20 cellular contexts compared by ENCODE assay signal in genomic region chr9:112006361-112007020, GRCh38.
A peak's percentile ranks its signal among the peaks of the same experiment; 100 is the strongest.
DNase-seq lines count a peak whose midpoint lies in the region; ATAC-seq, FAIRE-seq and TF ChIP-seq lines count a peak whose summit lies in the region.
"Had no signal": no experiment of that assay in that cellular context is flagged by ENCODE, and none has a peak within 500 bp of the region (broad histone marks: within the 10 kb centered on the region; RNA-seq: fewer than 3 reads in every experiment).

No MANE protein-coding gene starts in this region.

- no peaks in the 10 kb centered on the region for H3K9me3 Mint-ChIP-seq in astrocyte (ENCODE audit: unreplicated experiment)
- H3K9me3 Mint-ChIP-seq in stimulated activated memory B cell treated with anti-CD40 and anti-IgM and Interleukin-4, amounts not matched to agents 10 μg/mL and 1 μg/mL and 100 μg/mL, for 72 hours, result no peaks in the 10 kb centered on the region

- H4K20me1 ChIP-seq in astrocyte (ENCODE audit: insufficient read depth, low read length), result no peaks in the 10 kb centered on the region

- no peak for FAIRE-seq in astrocyte (lab: Jason Lieb, UNC)
- FAIRE-seq: D721Med, G401.6, GM12891, GM19239 had no signal

- no peaks in the 10 kb centered on the region for H3K36me3 ChIP-seq in astrocyte (ENCODE audit: insufficient read depth, low read length)

- no peak for TF ChIP-seq CTCF in astrocyte (IDR thresholded peaks at IDR 0.05; ENCODE audit: insufficient read depth, low read depth, low read length)

- no peaks in the 10 kb centered on the region for H3K79me2 ChIP-seq in astrocyte (ENCODE audit: insufficient read depth, low read length)

- no peaks in the 10 kb centered on the region for H3K27me3 Mint-ChIP-seq in astrocyte (ENCODE audit: low read depth, unreplicated experiment)
- no peaks in the 10 kb centered on the region for H3K27me3 Mint-ChIP-seq in stimulated activated memory B cell treated with anti-CD40 and anti-IgM and Interleukin-4, amounts not matched to agents 10 μg/mL and 1 μg/mL and 100 μg/mL, for 72 hours
- H3K27me3 Mint-ChIP-seq: B cell; CD4-positive, alpha-beta memory T cell had no signal

- H3K4me3 Mint-ChIP-seq in astrocyte (ENCODE audit: unreplicated experiment), result no peak overlapping the region
- H3K4me3 Mint-ChIP-seq in stimulated activated memory B cell treated with anti-CD40 and anti-IgM and Interleukin-4, amounts not matched to agents 10 μg/mL and 1 μg/mL and 100 μg/mL, for 72 hours, result no peak overlapping the region
- H3K4me3 Mint-ChIP-seq: B cell; CD4-positive, alpha-beta memory T cell had no signal

- no peaks in the 10 kb centered on the region for H3K27me3 ChIP-seq in astrocyte (ENCODE audit: insufficient read depth, low read length)

- H3K27ac Mint-ChIP-seq in astrocyte (ENCODE audit: unreplicated experiment), result no peak overlapping the region
- H3K27ac Mint-ChIP-seq in stimulated activated memory B cell treated with anti-CD40 and anti-IgM and Interleukin-4, amounts not matched to agents 10 μg/mL and 1 μg/mL and 100 μg/mL, for 72 hours, result peak overlapping the region; percentile 77
- H3K27ac Mint-ChIP-seq: B cell had no signal

- peaks cover 3% of the 10 kb centered on the region for H3K4me1 ChIP-seq in astrocyte (ENCODE audit: insufficient read depth, low read length)

- no peaks in the 10 kb centered on the region for H3K9me3 ChIP-seq in astrocyte (ENCODE audit: insufficient read depth, low read depth, low read length)
- H3K9me3 ChIP-seq: SK-N-SH had no signal

- no peak overlapping the region for H3K9ac ChIP-seq in astrocyte (ENCODE audit: low read length)
- H3K9ac ChIP-seq: GM23248, SK-N-SH had no signal

- H3K36me3 Mint-ChIP-seq in astrocyte (ENCODE audit: low read depth, unreplicated experiment), result no peaks in the 10 kb centered on the region
- H3K36me3 Mint-ChIP-seq in stimulated activated memory B cell treated with anti-CD40 and anti-IgM and Interleukin-4, amounts not matched to agents 10 μg/mL and 1 μg/mL and 100 μg/mL, for 72 hours, result no peaks in the 10 kb centered on the region
- H3K36me3 Mint-ChIP-seq: CD4-positive, alpha-beta memory T cell had no signal

- H3K4me2 ChIP-seq in astrocyte (ENCODE audit: low read length), result no peak overlapping the region
- H3K4me2 ChIP-seq: PC-9, SK-N-SH had no signal

- H2AFZ ChIP-seq in astrocyte (ENCODE audit: low read depth, low read length), result peak overlapping the region; percentile 5
- H2AFZ ChIP-seq: GM23248, PC-9 had no signal

- no peak overlapping the region for H3K4me3 ChIP-seq in astrocyte (ENCODE audit: insufficient read depth, low read depth, low read length)
- H3K4me3 ChIP-seq: GM23248, PC-9 had no signal

- H3K4me1 Mint-ChIP-seq in astrocyte (ENCODE audit: low read depth, unreplicated experiment), result peaks cover 16% of the 10 kb centered on the region
- H3K4me1 Mint-ChIP-seq in stimulated activated memory B cell treated with anti-CD40 and anti-IgM and Interleukin-4, amounts not matched to agents 10 μg/mL and 1 μg/mL and 100 μg/mL, for 72 hours, result peaks cover 62% of the 10 kb centered on the region

- ATAC-seq in left lobe of liver, result peak; percentile 31
- ATAC-seq in stimulated activated memory B cell treated with anti-CD40 and anti-IgM and Interleukin-4, amounts not matched to agents 10 μg/mL and 1 μg/mL and 100 μg/mL, for 72 hours, result no peak
- no peak for ATAC-seq in GM21515 (IDR thresholded peaks at IDR 0.05; ENCODE audit: unreplicated experiment)
- no peak for ATAC-seq in HG03432 (IDR thresholded peaks at IDR 0.05; ENCODE audit: unreplicated experiment)

- DNase-seq in NCI-H2227 treated with DMSO at 0.1 percent for 48 hours (lab: John Stamatoyannopoulos, UW) (peak; percentile 32), astrocyte (ENCODE audit: low read depth) (no peak), left lobe of liver (ENCODE audit: low spot score) (no peak), NCI-H1417 (lab: John Stamatoyannopoulos, UW) (no peak)
- DNase-seq: CD4-positive, alpha-beta memory T cell; GM23248; NCI-H1436 treated with DMSO at 0.1 percent for 48 hours; NCI-H2081; NCI-H345; NCI-H526 treated with DMSO at 0.1 percent for 48 hours; PC-9; SK-N-SH had no signal

- H3K27ac ChIP-seq in astrocyte (ENCODE audit: low read depth, low read length), result no peak overlapping the region
- H3K27ac ChIP-seq: GM23248, PC-9 had no signal
